1 cellular context compared by ENCODE assay signal in the genomic region with DNA sequence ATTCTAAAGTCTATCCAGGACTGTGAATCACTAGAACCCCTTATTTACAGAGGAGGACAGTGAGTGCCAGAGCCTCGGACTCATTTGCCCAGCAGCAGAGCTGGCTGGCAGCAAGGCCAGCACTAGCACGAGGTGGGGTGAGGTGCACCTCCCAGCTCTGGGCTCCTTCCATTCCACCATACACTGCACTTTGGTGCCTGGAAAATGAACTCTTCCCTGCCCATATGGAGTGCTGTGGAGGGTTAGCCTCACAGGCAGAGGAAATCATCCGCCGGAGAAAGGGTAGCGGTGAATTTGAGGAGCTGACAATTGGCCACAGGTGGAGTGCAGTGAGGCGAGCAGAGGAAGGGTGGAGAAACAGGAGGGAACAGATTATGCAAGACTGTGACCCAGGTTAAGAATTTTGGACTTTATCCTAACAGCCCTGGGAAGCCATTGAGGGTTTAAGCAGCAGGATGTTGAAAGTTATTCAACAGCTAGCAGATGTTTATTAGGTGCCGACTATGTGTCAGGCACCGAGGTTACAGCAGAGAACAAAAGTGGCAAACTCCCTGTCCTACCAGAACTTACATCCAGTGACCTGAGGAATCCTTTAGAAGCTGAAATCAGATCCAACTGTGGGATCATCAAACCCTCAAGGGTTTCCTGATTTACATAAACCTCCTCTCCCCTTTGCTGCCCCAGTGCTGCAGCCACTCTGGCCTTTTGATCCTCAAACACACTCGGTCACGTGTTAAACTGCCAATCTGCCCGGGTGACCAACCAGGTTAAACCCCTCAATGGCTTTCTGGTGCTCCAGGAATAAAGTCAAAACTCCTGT.
TF ChIP-seq lines count a peak whose summit lies in the region.

No MANE protein-coding gene starts in this region.

TF ChIP-seq in HepG2, 621 proteins besides CTCF, POLR2A, EP300 and RAD21 (continued from another document and continues in another):
- TF ChIP-seq, protein P1, sequence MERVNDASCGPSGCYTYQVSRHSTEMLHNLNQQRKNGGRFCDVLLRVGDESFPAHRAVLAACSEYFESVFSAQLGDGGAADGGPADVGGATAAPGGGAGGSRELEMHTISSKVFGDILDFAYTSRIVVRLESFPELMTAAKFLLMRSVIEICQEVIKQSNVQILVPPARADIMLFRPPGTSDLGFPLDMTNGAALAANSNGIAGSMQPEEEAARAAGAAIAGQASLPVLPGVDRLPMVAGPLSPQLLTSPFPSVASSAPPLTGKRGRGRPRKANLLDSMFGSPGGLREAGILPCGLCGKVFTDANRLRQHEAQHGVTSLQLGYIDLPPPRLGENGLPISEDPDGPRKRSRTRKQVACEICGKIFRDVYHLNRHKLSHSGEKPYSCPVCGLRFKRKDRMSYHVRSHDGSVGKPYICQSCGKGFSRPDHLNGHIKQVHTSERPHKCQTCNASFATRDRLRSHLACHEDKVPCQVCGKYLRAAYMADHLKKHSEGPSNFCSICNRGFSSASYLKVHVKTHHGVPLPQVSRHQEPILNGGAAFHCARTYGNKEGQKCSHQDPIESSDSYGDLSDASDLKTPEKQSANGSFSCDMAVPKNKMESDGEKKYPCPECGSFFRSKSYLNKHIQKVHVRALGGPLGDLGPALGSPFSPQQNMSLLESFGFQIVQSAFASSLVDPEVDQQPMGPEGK (CRISPR knock-in tag; IDR thresholded peaks at IDR 0.05), result peak; percentile 69
- TF ChIP-seq ZNF572 (CRISPR knock-in tag; IDR thresholded peaks at IDR 0.05), result 0 out of 2 replicates have a peak, but pooled peaks have one; percentile 63
- no peak for TF ChIP-seq ZNF326 (CRISPR knock-in tag; IDR thresholded peaks at IDR 0.05; ENCODE audit: borderline replicate concordance)
- no peak; the same call in 1 of the 2 replicates for TF ChIP-seq GPN1 (CRISPR knock-in tag; IDR thresholded peaks at IDR 0.05; ENCODE audit: borderline replicate concordance)
- TF ChIP-seq, protein P2, sequence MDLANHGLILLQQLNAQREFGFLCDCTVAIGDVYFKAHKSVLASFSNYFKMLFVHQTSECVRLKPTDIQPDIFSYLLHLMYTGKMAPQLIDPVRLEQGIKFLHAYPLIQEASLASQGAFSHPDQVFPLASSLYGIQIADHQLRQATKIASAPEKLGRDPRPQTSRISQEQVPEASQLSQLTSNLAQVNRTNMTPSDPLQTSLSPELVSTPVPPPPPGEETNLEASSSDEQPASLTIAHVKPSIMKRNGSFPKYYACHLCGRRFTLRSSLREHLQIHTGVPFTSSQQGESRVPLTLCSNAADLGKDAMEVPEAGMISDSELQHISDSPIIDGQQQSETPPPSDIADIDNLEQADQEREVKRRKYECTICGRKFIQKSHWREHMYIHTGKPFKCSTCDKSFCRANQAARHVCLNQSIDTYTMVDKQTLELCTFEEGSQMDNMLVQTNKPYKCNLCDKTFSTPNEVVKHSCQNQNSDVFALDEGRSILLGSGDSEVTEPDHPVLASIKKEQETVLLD (CRISPR knock-in tag; IDR thresholded peaks at IDR 0.05; ENCODE audit: low read depth), result peak; percentile 44; the same call in 1 of the 2 replicates
- TF ChIP-seq MIXL1 (CRISPR knock-in tag; IDR thresholded peaks at IDR 0.05), result peak; percentile 86; the same call in 1 of the 2 replicates
- no peak for TF ChIP-seq SOX6 (IDR thresholded peaks at IDR 0.05)
- TF ChIP-seq SOX6 (CRISPR knock-in tag; IDR thresholded peaks at IDR 0.05), result peak; percentile 91
- no peak for TF ChIP-seq FLYWCH1 (CRISPR knock-in tag; IDR thresholded peaks at IDR 0.05)
- TF ChIP-seq CREM (IDR thresholded peaks at IDR 0.05), result peak; percentile 82
- TF ChIP-seq CREM (CRISPR knock-in tag; IDR thresholded peaks at IDR 0.05), result no peak
- TF ChIP-seq ZNF713 (CRISPR knock-in tag; IDR thresholded peaks at IDR 0.05), result peak; percentile 86; the same call in 1 of the 2 replicates
- peak; percentile 36 for TF ChIP-seq ZIK1 (CRISPR knock-in tag; IDR thresholded peaks at IDR 0.05; ENCODE audit: borderline replicate concordance, low read depth)
- TF ChIP-seq RAD51 (IDR thresholded peaks at IDR 0.05; ENCODE audit: borderline replicate concordance), result peak; percentile 92
- TF ChIP-seq KAT8 (CRISPR knock-in tag; IDR thresholded peaks at IDR 0.05), result peak; percentile 88
- no peak for TF ChIP-seq ZNF660 (CRISPR knock-in tag; IDR thresholded peaks at IDR 0.05; ENCODE audit: borderline replicate concordance, low read depth)
- TF ChIP-seq NCOA1 (CRISPR knock-in tag; IDR thresholded peaks at IDR 0.05), result no peak
- TF ChIP-seq ESRRA (CRISPR knock-in tag; IDR thresholded peaks at IDR 0.05; ENCODE audit: low read depth), result no peak
- TF ChIP-seq, protein P3, sequence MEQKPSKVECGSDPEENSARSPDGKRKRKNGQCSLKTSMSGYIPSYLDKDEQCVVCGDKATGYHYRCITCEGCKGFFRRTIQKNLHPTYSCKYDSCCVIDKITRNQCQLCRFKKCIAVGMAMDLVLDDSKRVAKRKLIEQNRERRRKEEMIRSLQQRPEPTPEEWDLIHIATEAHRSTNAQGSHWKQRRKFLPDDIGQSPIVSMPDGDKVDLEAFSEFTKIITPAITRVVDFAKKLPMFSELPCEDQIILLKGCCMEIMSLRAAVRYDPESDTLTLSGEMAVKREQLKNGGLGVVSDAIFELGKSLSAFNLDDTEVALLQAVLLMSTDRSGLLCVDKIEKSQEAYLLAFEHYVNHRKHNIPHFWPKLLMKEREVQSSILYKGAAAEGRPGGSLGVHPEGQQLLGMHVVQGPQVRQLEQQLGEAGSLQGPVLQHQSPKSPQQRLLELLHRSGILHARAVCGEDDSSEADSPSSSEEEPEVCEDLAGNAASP (CRISPR knock-in tag; IDR thresholded peaks at IDR 0.05; ENCODE audit: borderline replicate concordance), result peak; percentile 76; the same call in 1 of the 2 replicates
- no peak for TF ChIP-seq ZNF432 (CRISPR knock-in tag; IDR thresholded peaks at IDR 0.05; ENCODE audit: borderline replicate concordance)
- peak; percentile 53 for TF ChIP-seq TGIF2 (CRISPR knock-in tag; IDR thresholded peaks at IDR 0.05)
- peak; percentile 67; the same call in 1 of the 2 replicates for TF ChIP-seq ZNF788 (CRISPR knock-in tag; IDR thresholded peaks at IDR 0.05; ENCODE audit: borderline replicate concordance)
- TF ChIP-seq SKI (IDR thresholded peaks at IDR 0.05; ENCODE audit: partially characterized antibody), result peak; percentile 17
- no peak; the same call in 1 of the 2 replicates for TF ChIP-seq ZMYM3 (CRISPR knock-in tag; IDR thresholded peaks at IDR 0.05)
- TF ChIP-seq SP2 (CRISPR knock-in tag; IDR thresholded peaks at IDR 0.05), result no peak
- TF ChIP-seq, protein P4, sequence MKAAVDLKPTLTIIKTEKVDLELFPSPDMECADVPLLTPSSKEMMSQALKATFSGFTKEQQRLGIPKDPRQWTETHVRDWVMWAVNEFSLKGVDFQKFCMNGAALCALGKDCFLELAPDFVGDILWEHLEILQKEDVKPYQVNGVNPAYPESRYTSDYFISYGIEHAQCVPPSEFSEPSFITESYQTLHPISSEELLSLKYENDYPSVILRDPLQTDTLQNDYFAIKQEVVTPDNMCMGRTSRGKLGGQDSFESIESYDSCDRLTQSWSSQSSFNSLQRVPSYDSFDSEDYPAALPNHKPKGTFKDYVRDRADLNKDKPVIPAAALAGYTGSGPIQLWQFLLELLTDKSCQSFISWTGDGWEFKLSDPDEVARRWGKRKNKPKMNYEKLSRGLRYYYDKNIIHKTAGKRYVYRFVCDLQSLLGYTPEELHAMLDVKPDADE (CRISPR knock-in tag; IDR thresholded peaks at IDR 0.05), result no peak
- peak; percentile 84 for TF ChIP-seq BCL6 (CRISPR knock-in tag; IDR thresholded peaks at IDR 0.05)
- TF ChIP-seq, protein P5, sequence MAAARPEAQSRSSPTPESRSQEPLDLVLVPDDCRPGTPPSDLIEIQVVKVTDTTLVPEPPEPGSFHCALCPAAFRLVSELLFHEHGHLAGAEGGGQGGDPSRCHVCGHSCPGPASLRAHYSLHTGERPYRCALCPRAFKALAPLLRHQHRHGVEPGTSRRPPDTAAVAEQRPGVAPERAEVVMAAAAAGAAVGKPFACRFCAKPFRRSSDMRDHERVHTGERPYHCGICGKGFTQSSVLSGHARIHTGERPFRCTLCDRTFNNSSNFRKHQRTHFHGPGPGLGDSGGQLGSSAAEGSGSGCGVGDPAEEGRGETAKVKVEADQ (CRISPR knock-in tag; IDR thresholded peaks at IDR 0.05; ENCODE audit: borderline replicate concordance), result no peak
- TF ChIP-seq, protein P6, sequence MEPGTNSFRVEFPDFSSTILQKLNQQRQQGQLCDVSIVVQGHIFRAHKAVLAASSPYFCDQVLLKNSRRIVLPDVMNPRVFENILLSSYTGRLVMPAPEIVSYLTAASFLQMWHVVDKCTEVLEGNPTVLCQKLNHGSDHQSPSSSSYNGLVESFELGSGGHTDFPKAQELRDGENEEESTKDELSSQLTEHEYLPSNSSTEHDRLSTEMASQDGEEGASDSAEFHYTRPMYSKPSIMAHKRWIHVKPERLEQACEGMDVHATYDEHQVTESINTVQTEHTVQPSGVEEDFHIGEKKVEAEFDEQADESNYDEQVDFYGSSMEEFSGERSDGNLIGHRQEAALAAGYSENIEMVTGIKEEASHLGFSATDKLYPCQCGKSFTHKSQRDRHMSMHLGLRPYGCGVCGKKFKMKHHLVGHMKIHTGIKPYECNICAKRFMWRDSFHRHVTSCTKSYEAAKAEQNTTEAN (CRISPR knock-in tag; conservative IDR thresholded peaks at IDR 0.05), result peak; percentile 81; the same call in 1 of the 2 replicates
- peak; percentile 95 for TF ChIP-seq CEBPB (IDR thresholded peaks at IDR 0.05; ENCODE audit: borderline replicate concordance, low read depth, low read length)
- TF ChIP-seq, protein P7, sequence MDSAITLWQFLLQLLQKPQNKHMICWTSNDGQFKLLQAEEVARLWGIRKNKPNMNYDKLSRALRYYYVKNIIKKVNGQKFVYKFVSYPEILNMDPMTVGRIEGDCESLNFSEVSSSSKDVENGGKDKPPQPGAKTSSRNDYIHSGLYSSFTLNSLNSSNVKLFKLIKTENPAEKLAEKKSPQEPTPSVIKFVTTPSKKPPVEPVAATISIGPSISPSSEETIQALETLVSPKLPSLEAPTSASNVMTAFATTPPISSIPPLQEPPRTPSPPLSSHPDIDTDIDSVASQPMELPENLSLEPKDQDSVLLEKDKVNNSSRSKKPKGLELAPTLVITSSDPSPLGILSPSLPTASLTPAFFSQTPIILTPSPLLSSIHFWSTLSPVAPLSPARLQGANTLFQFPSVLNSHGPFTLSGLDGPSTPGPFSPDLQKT (CRISPR knock-in tag; IDR thresholded peaks at IDR 0.05; ENCODE audit: borderline replicate concordance), result no peak
- no peak; the same call in 1 of the 2 replicates for TF ChIP-seq ZNF737 (CRISPR knock-in tag; IDR thresholded peaks at IDR 0.05; ENCODE audit: borderline replicate concordance)
- TF ChIP-seq ZNF607 (CRISPR knock-in tag; IDR thresholded peaks at IDR 0.05; ENCODE audit: borderline replicate concordance), result no peak
- no peak for TF ChIP-seq ZNF260 (CRISPR knock-in tag; IDR thresholded peaks at IDR 0.05; ENCODE audit: borderline replicate concordance, low read depth)
- TF ChIP-seq EHMT2 (IDR thresholded peaks at IDR 0.05; ENCODE audit: borderline replicate concordance, low read depth, low read length), result peak; percentile 87; the same call in 1 of the 2 replicates
- TF ChIP-seq, protein P8, sequence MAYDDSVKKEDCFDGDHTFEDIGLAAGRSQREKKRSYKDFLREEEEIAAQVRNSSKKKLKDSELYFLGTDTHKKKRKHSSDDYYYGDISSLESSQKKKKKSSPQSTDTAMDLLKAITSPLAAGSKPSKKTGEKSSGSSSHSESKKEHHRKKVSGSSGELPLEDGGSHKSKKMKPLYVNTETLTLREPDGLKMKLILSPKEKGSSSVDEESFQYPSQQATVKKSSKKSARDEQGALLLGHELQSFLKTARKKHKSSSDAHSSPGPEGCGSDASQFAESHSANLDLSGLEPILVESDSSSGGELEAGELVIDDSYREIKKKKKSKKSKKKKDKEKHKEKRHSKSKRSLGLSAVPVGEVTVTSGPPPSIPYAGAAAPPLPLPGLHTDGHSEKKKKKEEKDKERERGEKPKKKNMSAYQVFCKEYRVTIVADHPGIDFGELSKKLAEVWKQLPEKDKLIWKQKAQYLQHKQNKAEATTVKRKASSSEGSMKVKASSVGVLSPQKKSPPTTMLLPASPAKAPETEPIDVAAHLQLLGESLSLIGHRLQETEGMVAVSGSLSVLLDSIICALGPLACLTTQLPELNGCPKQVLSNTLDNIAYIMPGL (CRISPR knock-in tag; IDR thresholded peaks at IDR 0.05; ENCODE audit: borderline replicate concordance in 1 of 2, low read depth in 1 of 2), result no peak; a peak in 4 of 4 replicates
- 0 out of 2 replicates have a peak, but pooled peaks have one; percentile 25 for TF ChIP-seq ZNF570 (CRISPR knock-in tag; IDR thresholded peaks at IDR 0.05; ENCODE audit: borderline replicate concordance)
- no peak for TF ChIP-seq SUZ12 (IDR thresholded peaks at IDR 0.05; ENCODE audit: low read depth, low read length)
- TF ChIP-seq RFX5 (IDR thresholded peaks at IDR 0.05; ENCODE audit: low read depth, low read length), result no peak; the same call in 1 of the 2 replicates
- no peak for TF ChIP-seq FOXP1 (IDR thresholded peaks at IDR 0.05)
- TF ChIP-seq FOXP1 (CRISPR knock-in tag; IDR thresholded peaks at IDR 0.05), result peak; percentile 71; the same call in 1 of the 2 replicates
- no peak for TF ChIP-seq ZFAT (CRISPR knock-in tag; conservative IDR thresholded peaks at IDR 0.05)
- TF ChIP-seq ZNF678 (CRISPR knock-in tag; IDR thresholded peaks at IDR 0.05), result no peak; the same call in 1 of the 2 replicates
- no peak for TF ChIP-seq PAF1 (CRISPR knock-in tag; IDR thresholded peaks at IDR 0.05)
- peak; percentile 95 for TF ChIP-seq RXRB (CRISPR knock-in tag; IDR thresholded peaks at IDR 0.05; ENCODE audit: borderline replicate concordance)
- TF ChIP-seq ZNF749 (CRISPR knock-in tag; IDR thresholded peaks at IDR 0.05; ENCODE audit: borderline replicate concordance), result no peak
- peak; percentile 55; the same call in 1 of the 3 replicates for TF ChIP-seq MXI1 (IDR thresholded peaks at IDR 0.05; ENCODE audit: borderline replicate concordance, low read depth, low read length)
- TF ChIP-seq ZNF720 (CRISPR knock-in tag; IDR thresholded peaks at IDR 0.05), result 0 out of 2 replicates have a peak, but pooled peaks have one; percentile 26
- TF ChIP-seq POGZ (CRISPR knock-in tag; IDR thresholded peaks at IDR 0.05), result peak; percentile 81
- TF ChIP-seq ARNT2 (CRISPR knock-in tag; IDR thresholded peaks at IDR 0.05; ENCODE audit: low read depth), result peak; percentile 86
- TF ChIP-seq FOXO1 (CRISPR knock-in tag; IDR thresholded peaks at IDR 0.05), result peak; percentile 84; the same call in 1 of the 2 replicates
- TF ChIP-seq, protein P9, sequence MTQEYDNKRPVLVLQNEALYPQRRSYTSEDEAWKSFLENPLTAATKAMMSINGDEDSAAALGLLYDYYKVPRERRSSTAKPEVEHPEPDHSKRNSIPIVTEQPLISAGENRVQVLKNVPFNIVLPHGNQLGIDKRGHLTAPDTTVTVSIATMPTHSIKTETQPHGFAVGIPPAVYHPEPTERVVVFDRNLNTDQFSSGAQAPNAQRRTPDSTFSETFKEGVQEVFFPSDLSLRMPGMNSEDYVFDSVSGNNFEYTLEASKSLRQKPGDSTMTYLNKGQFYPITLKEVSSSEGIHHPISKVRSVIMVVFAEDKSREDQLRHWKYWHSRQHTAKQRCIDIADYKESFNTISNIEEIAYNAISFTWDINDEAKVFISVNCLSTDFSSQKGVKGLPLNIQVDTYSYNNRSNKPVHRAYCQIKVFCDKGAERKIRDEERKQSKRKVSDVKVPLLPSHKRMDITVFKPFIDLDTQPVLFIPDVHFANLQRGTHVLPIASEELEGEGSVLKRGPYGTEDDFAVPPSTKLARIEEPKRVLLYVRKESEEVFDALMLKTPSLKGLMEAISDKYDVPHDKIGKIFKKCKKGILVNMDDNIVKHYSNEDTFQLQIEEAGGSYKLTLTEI (CRISPR knock-in tag; conservative IDR thresholded peaks at IDR 0.05), result no peak
- peak; percentile 84 for TF ChIP-seq NR2F2 (IDR thresholded peaks at IDR 0.05; ENCODE audit: borderline replicate concordance, low read depth)
- no peak for TF ChIP-seq ATF1 (CRISPR knock-in tag; IDR thresholded peaks at IDR 0.05)
- peak; percentile 88 for TF ChIP-seq ZBTB20 (CRISPR knock-in tag; IDR thresholded peaks at IDR 0.05; ENCODE audit: borderline replicate concordance, low read depth)
